8 cellular contexts compared by ENCODE assay signal in genomic region chr6:43173496-43174262, GRCh38. TPM values are rescaled to one million over a fixed set of nuclear protein-coding genes. Genes with fewer than 3 reads are reported as not detected.
DNase-seq lines count a peak whose midpoint lies in the region; ATAC-seq and TF ChIP-seq lines count a peak whose summit lies in the region.

No MANE protein-coding gene starts in this region.

- DNase-seq in mammary epithelial cell (no peak), NCI-H1048 (lab: John Stamatoyannopoulos, UW) (no peak), NCI-H146 (lab: John Stamatoyannopoulos, UW) (no peak)
- no peak for DNase-seq in effector CD8-positive, alpha-beta T cell (lab: John Stamatoyannopoulos, UW)

- intact Hi-C loops in mammary epithelial cell (cut with micrococcal nuclease): loop anchor here (5.0 kb wide), 4 partner anchors 54 to 344 kb away; partner anchors contain the start of genes DNPH1, POLR1C and YIPF3

- peak overlapping the region; percentile 83 for H3K27ac ChIP-seq in ACC112 (ENCODE audit: low read depth, low read length)
- H3K27ac ChIP-seq in HUES6 (ENCODE audit: low read depth, low read length): peak overlapping the region; percentile 73
- H3K27ac ChIP-seq in mammary epithelial cell (ENCODE audit: insufficient read depth, low read depth, low read length): peak overlapping the region; percentile 51
- H3K27ac ChIP-seq in muscle layer of colon (ENCODE audit: low read depth, low read length): peak overlapping the region; percentile 99

- 8% methylated on average over 7 of the region's 12 CpGs for WGBS in mammary epithelial cell (ENCODE audit: low coverage, missing lambda C conversion rate)

- dilution Hi-C loops in mammary epithelial cell (cut with HindIII; ENCODE audit: low sequenced_read_pairs): no loop called here

- in situ Hi-C loops in mammary epithelial cell (cut with MboI; ENCODE audit: low sequenced_read_pairs in 2 of 2): no loop called here

- H2AFZ ChIP-seq in ACC112 (ENCODE audit: low read length, unreplicated experiment) (no peak overlapping the region), mammary epithelial cell (ENCODE audit: low read depth, low read length) (no peak overlapping the region)

- H3K9ac ChIP-seq in HUES6 (ENCODE audit: low read length) (peak overlapping the region; percentile 99), mammary epithelial cell (ENCODE audit: insufficient read depth, low read length) (peak overlapping the region; percentile 62), muscle layer of colon (ENCODE audit: low read length) (peak overlapping the region; percentile 98)

- H3K4me2 ChIP-seq in mammary epithelial cell (ENCODE audit: insufficient read depth, low read depth, low read length): peak overlapping the region; percentile 80

- no peaks in the 10 kb centered on the region for H3K9me3 ChIP-seq in HUES6 (ENCODE audit: control insufficient read depth, insufficient read depth, low read depth, low read length)
- no peaks in the 10 kb centered on the region for H3K9me3 ChIP-seq in mammary epithelial cell (replicated peaks; ENCODE audit: insufficient read depth, low read length)
- H3K9me3 ChIP-seq in muscle layer of colon (ENCODE audit: low read length): no peaks in the 10 kb centered on the region

- BruUV-seq in mammary epithelial cell (replicated peaks; lab: Mats Ljungman, UMichigan): no TSS peak

- peaks cover 28% of the 10 kb centered on the region for H3K4me1 ChIP-seq in ACC112 (ENCODE audit: control insufficient read depth, insufficient read depth, low read length, unreplicated experiment)
- H3K4me1 ChIP-seq in HUES6 (ENCODE audit: control insufficient read depth, insufficient read depth, low read length): peaks cover 21% of the 10 kb centered on the region
- peaks cover 24% of the 10 kb centered on the region for H3K4me1 ChIP-seq in mammary epithelial cell (ENCODE audit: insufficient read depth, low read length)
- peaks cover 33% of the 10 kb centered on the region for H3K4me1 ChIP-seq in muscle layer of colon (ENCODE audit: insufficient read depth, low read length)

- CTCF ChIA-PET in mammary epithelial cell (lab: Charles Lee; ENCODE audit: low non-redundant PET): no interaction called here

- H3K27me3 ChIP-seq in ACC112 (ENCODE audit: insufficient read depth, low read length): no peaks in the 10 kb centered on the region
- no peaks in the 10 kb centered on the region for H3K27me3 ChIP-seq in HUES6 (ENCODE audit: control insufficient read depth, insufficient read depth, low read length)
- H3K27me3 ChIP-seq in mammary epithelial cell (ENCODE audit: insufficient read depth, low read length): no peaks in the 10 kb centered on the region
- no peaks in the 10 kb centered on the region for H3K27me3 ChIP-seq in muscle layer of colon (ENCODE audit: control insufficient read depth in 1 of 2, insufficient read depth in 2 of 2, low read length in 2 of 2)

- H3K79me2 ChIP-seq in ACC112 (ENCODE audit: control insufficient read depth, insufficient read depth, low read length, unreplicated experiment): peaks cover 38% of the 10 kb centered on the region
- H3K79me2 ChIP-seq in mammary epithelial cell (ENCODE audit: insufficient read depth, low read length): peaks cover 47% of the 10 kb centered on the region

- no peak for TF ChIP-seq CTCF in mammary epithelial cell (conservative IDR thresholded peaks at IDR 0.05 in 1 of 2, IDR thresholded peaks at IDR 0.05 in 1 of 2; ENCODE audit: extremely low read depth in 1 of 2, insufficient read depth in 1 of 2, low read depth in 1 of 2, low read length in 2 of 2)

- H3K36me3 ChIP-seq in ACC112 (ENCODE audit: insufficient read depth, low read length) (peaks cover 11% of the 10 kb centered on the region; the same call in 1 of the 2 replicates), HUES6 (ENCODE audit: control insufficient read depth, insufficient read depth, low read length) (peaks cover 37% of the 10 kb centered on the region), mammary epithelial cell (ENCODE audit: insufficient read depth, low read length) (peaks cover 15% of the 10 kb centered on the region), muscle layer of colon (ENCODE audit: insufficient read depth, low read length) (peaks cover 40% of the 10 kb centered on the region)

- H4K20me1 ChIP-seq in mammary epithelial cell (ENCODE audit: insufficient read depth, low read length): no peaks in the 10 kb centered on the region

- peak overlapping the region; percentile 76 for H3K4me3 ChIP-seq in ACC112 (ENCODE audit: low read depth, low read length)
- H3K4me3 ChIP-seq in HUES6 (ENCODE audit: low read depth, low read length): peak overlapping the region; percentile 92
- peak overlapping the region; percentile 56 to 73 (median 69) for H3K4me3 ChIP-seq in mammary epithelial cell (replicated peaks in 1 of 3; ENCODE audit: insufficient read depth in 1 of 3, low read depth in 2 of 3, low read length in 3 of 3)
- peak overlapping the region; percentile 88 to 99 for H3K4me3 ChIP-seq in muscle layer of colon (ENCODE audit: low read depth in 1 of 2, low read length in 2 of 2)

- no peak for ATAC-seq in HG03159 (IDR thresholded peaks at IDR 0.05; ENCODE audit: unreplicated experiment)

RNA-seq across cellular contexts. Expression of gene SRF, which starts 2.6 kb away (rescaled TPM):
- 10 to 100 TPM; 35.7 to 41.2 TPM for total RNA-seq in mammary epithelial cell
- polyA plus RNA-seq in mammary epithelial cell: 33.0 TPM
- polyA minus RNA-seq in mammary epithelial cell: 41.3 TPM

RNA-seq across cellular contexts. Expression of gene CUL9, which starts 8.3 kb away (rescaled TPM):
- 10 to 100 TPM; 25.0 to 48.2 TPM for total RNA-seq in mammary epithelial cell
- polyA plus RNA-seq in mammary epithelial cell: 24.9 TPM
- polyA minus RNA-seq in mammary epithelial cell: 34.5 TPM

RNA-seq across cellular contexts. Expression of gene DNPH1, which starts 55.6 kb away (rescaled TPM):
- 10 to 100 TPM; 55.2 to 56.9 TPM for total RNA-seq in mammary epithelial cell
- polyA plus RNA-seq in mammary epithelial cell: 112 TPM
- polyA minus RNA-seq in mammary epithelial cell: 24.8 TPM
